Comparison of ENCODE assay signal across 8 cellular contexts in the genomic region with DNA sequence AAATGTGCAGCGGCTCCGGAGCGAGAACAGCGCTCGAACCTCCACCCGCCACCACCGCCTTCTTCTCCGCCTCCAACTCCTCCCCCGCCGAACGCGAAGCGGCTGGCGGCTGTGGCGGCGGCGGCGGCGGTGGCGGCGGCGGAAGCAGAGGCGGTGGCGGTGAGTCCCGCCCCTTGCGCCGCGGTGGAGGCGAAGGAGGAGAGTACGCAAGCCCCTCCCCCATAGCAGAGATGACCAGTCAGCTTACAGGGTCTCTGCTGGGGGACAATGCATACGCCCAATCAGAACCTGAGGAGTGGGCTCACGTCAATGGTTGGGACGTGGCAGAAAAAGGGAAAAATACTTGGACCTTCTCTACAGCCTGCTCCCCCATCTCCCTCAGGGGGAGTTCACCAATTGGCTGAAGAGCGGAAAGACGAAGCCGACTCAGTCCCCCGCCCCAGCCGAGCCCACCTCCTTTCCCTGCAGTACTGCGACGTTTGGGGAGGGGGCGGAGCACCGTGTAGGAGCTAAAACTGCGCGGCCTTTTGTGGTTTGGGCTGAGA. TPM values are rescaled to one million over a fixed set of nuclear protein-coding genes. Genes with fewer than 3 reads are reported as not detected.
DNase-seq lines count a peak whose midpoint lies in the region; ATAC-seq and TF ChIP-seq lines count a peak whose summit lies in the region.

Gene PJA2 (minus strand): TSS at position 131 of the 545 bp plus-strand sequence. CDS start 26,541 bp downstream, outside the sequence.

- H3K4me3 Mint-ChIP-seq in central memory CD8-positive, alpha-beta T cell = peak within 1 kb of the TSS; percentile 97

- peaks cover 23% of the 10 kb centered on the region for H3K36me3 Mint-ChIP-seq in central memory CD8-positive, alpha-beta T cell (ENCODE audit: insufficient read depth)

- peak within 1 kb of the TSS; percentile 97 to 100 (median 99) for H3K27ac ChIP-seq in spleen

- H3K4me3 ChIP-seq in spleen = peak within 1 kb of the TSS; percentile 66 to 89 (median 74)

- WGBS in spleen, 5 donors = 0 to 1% (median 0%) methylated on average over 37 to 44 of the region's 44 CpGs

- peak in 2 of 3 donors; percentile 59 to 87 for TF ChIP-seq POLR2A in spleen (IDR thresholded peaks at IDR 0.05)

- no peaks in the 10 kb centered on the region for H3K36me3 ChIP-seq in spleen

- peaks cover 34% of the 10 kb centered on the region for H3K4me1 Mint-ChIP-seq in central memory CD8-positive, alpha-beta T cell

- H3K9me3 Mint-ChIP-seq in central memory CD8-positive, alpha-beta T cell = peaks cover 7% of the 10 kb centered on the region

- peak; percentile 95 for DNase-seq in AG08396 (ENCODE audit: low spot score)
- DNase-seq in NCI-H446 (lab: John Stamatoyannopoulos, UW) = peak; percentile 98 to 99
- DNase-seq in activated CD4-positive, CD25-positive, alpha-beta regulatory T cell treated with anti-CD3 and anti-CD28 coated beads, Interleukin-2, amount 50 U/mL, for 16 hours (ENCODE audit: low read depth, low spot score) = peak; percentile 85
- peak; percentile 88 to 92 for DNase-seq in central memory CD8-positive, alpha-beta T cell (ENCODE audit: low spot score in 2 of 2)
- DNase-seq in inferior parietal cortex (ENCODE audit: extremely low spot score) = peak; percentile 99
- peak; percentile 99 for DNase-seq in spleen

- peaks cover 0 to 11% (median 3%) of the 10 kb centered on the region in 8 donors for H3K9me3 ChIP-seq in spleen

- H3K27me3 ChIP-seq in spleen (replicated peaks in 1 of 7) = no peaks in the 10 kb centered on the region

- ATAC-seq in GM19023 (IDR thresholded peaks at IDR 0.05; ENCODE audit: unreplicated experiment) = peak; percentile 79
- peak; percentile 76 for ATAC-seq in HG03342 (IDR thresholded peaks at IDR 0.05; ENCODE audit: unreplicated experiment)
- ATAC-seq in central memory CD8-positive, alpha-beta T cell (replicated peaks; ENCODE audit: extremely low read depth, poor library complexity, severe bottlenecking) = peak; percentile 66

- no peaks in the 10 kb centered on the region for H3K27me3 Mint-ChIP-seq in central memory CD8-positive, alpha-beta T cell

- intact Hi-C loops in spleen (cut with DNase I; ENCODE audit: low total_unique reads) = loop anchor here (10.0 kb wide), 2 partner anchors 55 to 275 kb away; partner anchors contain the start of gene MAN2A1

- H3K4me1 ChIP-seq in spleen = peaks cover 22 to 60% (median 45%) of the 10 kb centered on the region in 6 donors

- peak within 1 kb of the TSS; percentile 99 for H3K27ac Mint-ChIP-seq in central memory CD8-positive, alpha-beta T cell (ENCODE audit: low read depth)

- TF ChIP-seq CTCF in spleen (IDR thresholded peaks at IDR 0.05 in 8 of 11, conservative IDR thresholded peaks at IDR 0.05 in 3 of 11) = peak; percentile 32 to 84 (median 68)

RNA-seq across cellular contexts. Expression of gene PJA2, which starts in this region (rescaled TPM):
- total RNA-seq in spleen = 100 to 1,000 TPM in 4 of 7 donors, 10 to 100 TPM in 3; 84.0 to 133 (median 107) TPM
- polyA plus RNA-seq in spleen = 10 to 100 TPM; 15.3 to 29.5 (median 22.5) TPM

Comparison
In these comparisons a context has a peak if more than half of its experiments do, and no peak if none do; other contexts are left out.
1. Peak in every context shown above with its lines: DNase-seq, ATAC-seq, H3K4me3 ChIP-seq and H3K27ac ChIP-seq.